4 cellular contexts compared by ENCODE assay signal in genomic region chr19:54643562-54643961, GRCh38. TPM values are rescaled to one million over a fixed set of nuclear protein-coding genes. Genes with fewer than 3 reads are reported as not detected.
"Had no signal": no experiment of that assay in that cellular context is flagged by ENCODE, and none has a peak within 500 bp of the region (broad histone marks: within the 10 kb centered on the region; RNA-seq: fewer than 3 reads in every experiment).

No MANE protein-coding gene starts in this region.

RNA-seq across cellular contexts. Expression of gene LILRB1, which starts 13.3 kb away (rescaled TPM):
- total RNA-seq: activated T-helper 1 cell treated with anti-CD3 and anti-CD28 coated beads, Interleukin-12 subunit alpha, Interleukin-12 subunit beta, Interleukin-2, Interleukin-4 antibody, amounts not matched to agents 30 ng/mL and 10 ng/mL and 1 ng/mL, durations not matched to agents 14 hours and 24 hours and 36 hours; PC-3 had no signal

RNA-seq across cellular contexts. Expression of gene LILRB4, which starts 19.2 kb away (rescaled TPM):
- total RNA-seq: activated CD4-positive, alpha-beta T cell treated with anti-CD3 and anti-CD28 coated beads, Interleukin-2, amount 10 ng/mL, durations not matched to agents 24 days and 14 days; activated CD8-positive, alpha-beta memory T cell treated with anti-CD3 and anti-CD28 coated beads, Interleukin-2, amount 10 ng/mL, durations not matched to agents 7 days and 5 days; activated T-helper 1 cell treated with anti-CD3 and anti-CD28 coated beads, Interleukin-12 subunit alpha, Interleukin-12 subunit beta, Interleukin-2, Interleukin-4 antibody, amounts not matched to agents 30 ng/mL and 10 ng/mL and 1 ng/mL, durations not matched to agents 14 hours and 24 hours and 36 hours; PC-3 had no signal

RNA-seq across cellular contexts. Expression of gene LILRA1, which starts 50.1 kb away (rescaled TPM):
- total RNA-seq: activated CD4-positive, alpha-beta T cell treated with anti-CD3 and anti-CD28 coated beads, Interleukin-2, amount 10 ng/mL, durations not matched to agents 24 days and 14 days; activated CD8-positive, alpha-beta memory T cell treated with anti-CD3 and anti-CD28 coated beads, Interleukin-2, amount 10 ng/mL, durations not matched to agents 7 days and 5 days; activated T-helper 1 cell treated with anti-CD3 and anti-CD28 coated beads, Interleukin-12 subunit alpha, Interleukin-12 subunit beta, Interleukin-2, Interleukin-4 antibody, amounts not matched to agents 30 ng/mL and 10 ng/mL and 1 ng/mL, durations not matched to agents 14 hours and 24 hours and 36 hours; PC-3 had no signal
